Comparison of ENCODE assay signal across 25 cellular contexts in the genomic region with DNA sequence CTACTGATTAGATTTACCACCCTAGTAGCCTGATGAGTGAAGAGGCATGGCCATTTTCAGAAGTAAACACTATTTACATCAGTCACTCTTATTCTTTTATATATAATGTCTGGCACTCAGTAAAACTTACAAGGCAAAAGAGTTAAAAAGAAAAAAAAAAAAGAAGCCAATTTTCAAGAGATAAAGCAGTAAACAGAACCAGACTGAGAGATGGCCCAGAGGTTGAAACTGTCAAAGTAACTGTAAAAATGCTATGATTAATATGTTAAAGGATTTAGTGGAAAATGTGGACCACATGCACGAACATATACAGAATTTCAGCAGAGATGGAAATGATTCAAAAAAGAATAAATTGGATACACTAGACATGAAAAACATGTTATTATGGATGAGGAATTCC. TPM values are rescaled to one million over a fixed set of nuclear protein-coding genes. Genes with fewer than 3 reads are reported as not detected.
"Had no signal": no experiment of that assay in that cellular context is flagged by ENCODE, and none has a peak within 500 bp of the region (broad histone marks: within the 10 kb centered on the region; RNA-seq: fewer than 3 reads in every experiment).

No MANE protein-coding gene starts in this region.

- H3K4me1 ChIP-seq: colonic mucosa, esophagus squamous epithelium, gastrocnemius medialis, heart right ventricle, left lung, lower lobe of right lung had no signal

- ATAC-seq: effector memory CD8-positive, alpha-beta T cell; esophagus mucosa; gastrocnemius medialis; heart right ventricle; left cardiac atrium; left lung; left ventricle myocardium superior; lower lobe of right lung; mucosa of descending colon had no signal

- H3K36me3 ChIP-seq: colonic mucosa, esophagus squamous epithelium, gastrocnemius medialis, heart right ventricle, left lung, lower lobe of right lung had no signal

- DNase-seq: colonic mucosa; cortex of kidney; effector CD8-positive, alpha-beta T cell; effector memory CD8-positive, alpha-beta T cell; endodermal cell; erythroblast; esophagus squamous epithelium; foreskin fibroblast; foreskin melanocyte; gastrocnemius medialis; glutamatergic neuron; head of caudate nucleus; heart right ventricle; hippocampal formation; left cardiac atrium; left lung; left ventricle myocardium superior; lower lobe of right lung; mesenchymal stem cell; mucosa of descending colon; naive B cell had no signal

- H3K4me3 Mint-ChIP-seq: dendritic cell treated with granulocyte-macrophage colony-stimulating factor and Interleukin-4, amounts not matched to agents 40 ng/mL and 50 ng/mL, for 4 days; effector memory CD8-positive, alpha-beta T cell; endodermal cell; mesothelial cell of epicardium; naive B cell had no signal

- H3K27me3 Mint-ChIP-seq: naive B cell had no signal

- H3K9me3 ChIP-seq: colonic mucosa, esophagus squamous epithelium, gastrocnemius medialis, lower lobe of right lung, mucosa of descending colon had no signal

- H3K27ac ChIP-seq: colonic mucosa, epithelial cell of prostate, esophagus squamous epithelium, gastrocnemius medialis, heart right ventricle, left lung, lower lobe of right lung had no signal

- H3K4me1 Mint-ChIP-seq: naive B cell had no signal

- H3K27me3 ChIP-seq: colonic mucosa, gastrocnemius medialis, heart right ventricle had no signal

- H3K27ac Mint-ChIP-seq: dendritic cell treated with granulocyte-macrophage colony-stimulating factor and Interleukin-4, amounts not matched to agents 40 ng/mL and 50 ng/mL, for 4 days; effector memory CD8-positive, alpha-beta T cell; endodermal cell; mesothelial cell of epicardium had no signal

- H3K4me3 ChIP-seq: colonic mucosa, esophagus squamous epithelium, gastrocnemius medialis, heart right ventricle, left lung, lower lobe of right lung, mucosa of descending colon had no signal

RNA-seq across cellular contexts. Expression of a gene that starts 6.4 kb away (rescaled TPM):
- total RNA-seq: esophagus mucosa, esophagus squamous epithelium, left ventricle myocardium superior, mesothelial cell of epicardium had no signal
